In genomic region chr18:38933322-38933721, GRCh38 we compare ENCODE assay signal across 1 cellular context.
TF ChIP-seq lines count a peak whose summit lies in the region.

No MANE protein-coding gene starts in this region.

TF ChIP-seq in HEK293T, 16 proteins besides CTCF, POLR2A, EP300 and RAD21:
- TF ChIP-seq TARDBP (IDR thresholded peaks at IDR 0.05) (no peak), NFRKB (IDR thresholded peaks at IDR 0.05) (no peak), L3MBTL2 (conservative IDR thresholded peaks at IDR 0.05) (no peak), FOXA1 (IDR thresholded peaks at IDR 0.05) (no peak), SP1 (IDR thresholded peaks at IDR 0.05) (no peak), ZNF384 (IDR thresholded peaks at IDR 0.05) (no peak), FOXM1 (IDR thresholded peaks at IDR 0.05; ENCODE audit: borderline replicate concordance) (no peak), FOXK2 (IDR thresholded peaks at IDR 0.05) (no peak)
TF ChIP-seq in HEK293T: peak in this region for 0.
